In genomic region chr3:179716226-179716625, GRCh38 we compare ENCODE assay signal across 31 cellular contexts.
DNase-seq lines count a peak whose midpoint lies in the region; ATAC-seq and TF ChIP-seq lines count a peak whose summit lies in the region.
"Had no signal": no experiment of that assay in that cellular context is flagged by ENCODE, and none has a peak within 500 bp of the region (broad histone marks: within the 10 kb centered on the region; RNA-seq: fewer than 3 reads in every experiment).

No MANE protein-coding gene starts in this region.

- peak; percentile 14 for ATAC-seq in GM21619 (IDR thresholded peaks at IDR 0.05; ENCODE audit: unreplicated experiment)
- no peak for ATAC-seq in HG02798 (IDR thresholded peaks at IDR 0.05; ENCODE audit: poor library complexity, unreplicated experiment)
- ATAC-seq: esophagus mucosa, GM12878, Panc1 had no signal

- H2AFZ ChIP-seq in ACC112 (ENCODE audit: low read length, unreplicated experiment) (no peak overlapping the region), mesenchymal stem cell (ENCODE audit: low read depth, low read length) (no peak overlapping the region)

- intact Hi-C loops in transverse colon (cut with DNase I; ENCODE audit: low total_unique reads): no loop called here

- peak overlapping the region; percentile 70 for H3K9ac ChIP-seq in mesenchymal stem cell (ENCODE audit: low read length)

- TF ChIP-seq EP300 in transverse colon (IDR thresholded peaks at IDR 0.05; ENCODE audit: low read depth): no peak

- H3K36me3 ChIP-seq in ACC112 (ENCODE audit: insufficient read depth, low read length) (peaks cover under 1% of the 10 kb centered on the region; the same call in 1 of the 2 replicates), mesenchymal stem cell (ENCODE audit: control insufficient read depth in 1 of 2, insufficient read depth in 2 of 2, low read depth in 1 of 2, low read length in 2 of 2) (peaks cover under 1 to 7% of the 10 kb centered on the region in 2 experiments), transverse colon (no peaks in the 10 kb centered on the region)
- H3K36me3 ChIP-seq: breast epithelium, colonic mucosa, SJCRH30 had no signal

- no peak overlapping the region for H3K14ac ChIP-seq in mesenchymal stem cell (ENCODE audit: low read length in 2 of 2)

- no peak overlapping the region for H4K8ac ChIP-seq in mesenchymal stem cell (ENCODE audit: low read length)

- no peak overlapping the region for H2BK5ac ChIP-seq in mesenchymal stem cell (ENCODE audit: low read depth, low read length, poor library complexity, severe bottlenecking)

- no peaks in the 10 kb centered on the region for H3K79me1 ChIP-seq in mesenchymal stem cell (replicated peaks; ENCODE audit: low read length, poor library complexity, severe bottlenecking)

- peak; percentile 22 for DNase-seq in amniotic epithelial cell (ENCODE audit: low read depth)
- no peak for DNase-seq in mesenchymal stem cell
- no peak for DNase-seq in transverse colon
- DNase-seq in NK-92 (lab: John Stamatoyannopoulos, UW; ENCODE audit: unreplicated experiment): no peak
- no peak for DNase-seq in RKO (ENCODE audit: low spot score)
- DNase-seq: activated CD4-positive, alpha-beta T cell treated with anti-CD3 and anti-CD28 coated beads for 36 hours; activated CD8-positive, alpha-beta memory T cell treated with anti-CD3 and anti-CD28 coated beads for 24 hours; activated gamma-delta T cell treated with Interleukin-2 at 50 U/mL for 16 hours; activated T-cell treated with anti-CD3 and anti-CD28 coated beads, Interleukin-2, amount 50 U/mL, for 1 hour; colonic mucosa; COR-L47; DND-41; effector memory CD4-positive, alpha-beta T cell; KBM-7; kidney; MM.1S; NCI-H1436 treated with DMSO at 0.1 percent for 48 hours; NCI-H2171; NCI-H510A treated with DMSO at 0.1 percent for 48 hours; NK-92 treated with Interleukin-12 subunit alpha and Interleukin-12 subunit beta, amount 100 ng/mL, for 24 hours; SJCRH30; stimulated activated CD4-positive, alpha-beta T cell treated with anti-CD3 and anti-CD28 coated beads, Interleukin-1b, Interleukin-23, amount 100 ng/mL, for 48 hours; upper lobe of left lung had no signal

- H3K4ac ChIP-seq in mesenchymal stem cell (ENCODE audit: low read depth in 1 of 2, low read length in 2 of 2): no peak overlapping the region

- no peak overlapping the region for H4K91ac ChIP-seq in mesenchymal stem cell (ENCODE audit: low read length)

- no peak overlapping the region for H3K18ac ChIP-seq in mesenchymal stem cell (ENCODE audit: low read depth in 1 of 2, low read length in 2 of 2)

- H2BK15ac ChIP-seq in mesenchymal stem cell (ENCODE audit: low read depth, poor library complexity, severe bottlenecking): no peak overlapping the region

- TF ChIP-seq POLR2A in transverse colon (IDR thresholded peaks at IDR 0.05): no peak

- TF ChIP-seq CTCF in transverse colon (IDR thresholded peaks at IDR 0.05): no peak

- peaks cover 17% of the 10 kb centered on the region for H3K4me1 ChIP-seq in ACC112 (ENCODE audit: control insufficient read depth, insufficient read depth, low read length, unreplicated experiment)
- H3K4me1 ChIP-seq in mesenchymal stem cell (ENCODE audit: control insufficient read depth, insufficient read depth, low read depth, low read length): peaks cover 24% of the 10 kb centered on the region
- H3K4me1 ChIP-seq in transverse colon: no peaks in the 10 kb centered on the region
- H3K4me1 ChIP-seq: breast epithelium, colonic mucosa, SJCRH30, upper lobe of left lung had no signal

- no peak overlapping the region for H2BK120ac ChIP-seq in mesenchymal stem cell (ENCODE audit: low read depth, low read length)

- H2BK12ac ChIP-seq in mesenchymal stem cell (ENCODE audit: low read length in 2 of 2): no peak overlapping the region

- peak overlapping the region; percentile 78 for H2AK5ac ChIP-seq in mesenchymal stem cell (ENCODE audit: low read length, severe bottlenecking)

- no CpG with 5 or more reads among the region's 4 CpGs for WGBS in mesenchymal stem cell
- WGBS in transverse colon (ENCODE audit: low coverage in 1 of 2), 2 donors: 94 to 100% methylated on average over 4 of the region's 4 CpGs

- no peak overlapping the region for H3K4me3 ChIP-seq in ACC112 (ENCODE audit: low read depth, low read length)
- H3K4me3 ChIP-seq in mesenchymal stem cell (ENCODE audit: insufficient read depth in 1 of 2, low read depth in 1 of 2, low read length in 2 of 2): no peak overlapping the region
- H3K4me3 ChIP-seq in transverse colon: no peak overlapping the region
- H3K4me3 ChIP-seq: breast epithelium, colonic mucosa, GM12878, SJCRH30, skin epidermis, upper lobe of left lung had no signal

- H3K27ac ChIP-seq in ACC112 (ENCODE audit: low read depth, low read length): peak overlapping the region; percentile 42
- peak overlapping the region; percentile 90 for H3K27ac ChIP-seq in mesenchymal stem cell (ENCODE audit: low read length, poor library complexity, severe bottlenecking)
- H3K27ac ChIP-seq in transverse colon: no peak overlapping the region
- H3K27ac ChIP-seq: breast epithelium, colonic mucosa, SJCRH30, upper lobe of left lung had no signal

- no peaks in the 10 kb centered on the region for H3K27me3 ChIP-seq in ACC112 (ENCODE audit: insufficient read depth, low read length)
- no peaks in the 10 kb centered on the region for H3K27me3 ChIP-seq in mesenchymal stem cell (ENCODE audit: control insufficient read depth in 1 of 2, insufficient read depth in 1 of 2, low read length in 2 of 2)
- no peaks in the 10 kb centered on the region for H3K27me3 ChIP-seq in transverse colon
- H3K27me3 ChIP-seq: breast epithelium, colonic mucosa, SJCRH30, upper lobe of left lung had no signal

- H3K4me2 ChIP-seq in mesenchymal stem cell (ENCODE audit: low read length, poor library complexity, severe bottlenecking): no peak overlapping the region

- H3K79me2 ChIP-seq in ACC112 (ENCODE audit: control insufficient read depth, insufficient read depth, low read length, unreplicated experiment): no peaks in the 10 kb centered on the region

- no peaks in the 10 kb centered on the region for H3K9me3 ChIP-seq in mesenchymal stem cell (ENCODE audit: control insufficient read depth, low read length)
- no peaks in the 10 kb centered on the region for H3K9me3 ChIP-seq in transverse colon
- H3K9me3 ChIP-seq: breast epithelium, colonic mucosa, SJCRH30, upper lobe of left lung had no signal

- no peak overlapping the region for H3K23ac ChIP-seq in mesenchymal stem cell (ENCODE audit: low read length in 2 of 2)

- in situ Hi-C loops in transverse colon (cut with MboI; ENCODE audit: low pct_ligation_motif_present in 1 of 4, low pct_unique_long_range_greater_than_20kb in 1 of 4, low sequenced_read_pairs in 3 of 4): no loop called here

Comparison
In these comparisons a context has a peak if more than half of its experiments do, and no peak if none do; other contexts are left out.
1. H3K27ac ChIP-seq: peak in ACC112 (single experiment) and mesenchymal stem cell (single experiment); none in transverse colon (0 of 4).